ENCODE assay signal across 8 cellular contexts in genomic region chr21:36104306-36105300, GRCh38. TPM values are rescaled to one million over a fixed set of nuclear protein-coding genes. Genes with fewer than 3 reads are reported as not detected.
DNase-seq lines count a peak whose midpoint lies in the region; ATAC-seq, FAIRE-seq and TF ChIP-seq lines count a peak whose summit lies in the region.

No MANE protein-coding gene starts in this region.

- peak overlapping the region; percentile 14 for H3K4me3 Mint-ChIP-seq in Caco-2 (ENCODE audit: unreplicated experiment)

- FAIRE-seq in RCC 7860 (lab: Jason Lieb, UNC), result peak; percentile 73

- 21% methylated on average over 29 of the region's 29 CpGs for WGBS in right cardiac atrium
- WGBS in sigmoid colon, 2 donors, result 33 to 42% methylated on average over 29 of the region's 29 CpGs

- H3K4me1 ChIP-seq in Caco-2 (peaks cover 15% of the 10 kb centered on the region), right cardiac atrium (ENCODE audit: control insufficient read depth, insufficient read depth, low read length) (no peaks in the 10 kb centered on the region), sigmoid colon (peaks cover 0 to 8% (median 6%) of the 10 kb centered on the region in 4 donors)

- H3K27ac ChIP-seq in right cardiac atrium (ENCODE audit: low read length) (no peak overlapping the region), sigmoid colon (no peak overlapping the region)

- H3K9me3 ChIP-seq in Caco-2, result no peaks in the 10 kb centered on the region
- H3K9me3 ChIP-seq in right cardiac atrium (ENCODE audit: control insufficient read depth, low read length), result no peaks in the 10 kb centered on the region
- no peaks in the 10 kb centered on the region for H3K9me3 ChIP-seq in sigmoid colon

- no peaks in the 10 kb centered on the region for H3K27me3 Mint-ChIP-seq in Caco-2 (ENCODE audit: insufficient read depth, unreplicated experiment)

- no peaks in the 10 kb centered on the region for H3K36me3 Mint-ChIP-seq in Caco-2 (ENCODE audit: insufficient read depth, unreplicated experiment)

- intact Hi-C loops in Caco-2 (cut with micrococcal nuclease; ENCODE audit: unreplicated experiment) (no loop called here), right cardiac atrium (cut with DNase I) (no loop called here), sigmoid colon (cut with DNase I) (no loop called here)

- ATAC-seq in right cardiac atrium (peak; percentile 40 to 41), HG02852 (IDR thresholded peaks at IDR 0.05; ENCODE audit: unreplicated experiment) (no peak), HG02884 (IDR thresholded peaks at IDR 0.05; ENCODE audit: unreplicated experiment) (no peak)

- DNase-seq in Caco-2 (peak in 1 of 2 experiments; percentile 41), RCC 7860 (ENCODE audit: low spot score) (peak; percentile 63), right cardiac atrium (peak; percentile 61 to 86 (median 84)), sigmoid colon (no peak), NCI-H2227 (lab: John Stamatoyannopoulos, UW; ENCODE audit: unreplicated experiment) (no peak)
- peak; percentile 51 for DNase-seq in activated naive CD8-positive, alpha-beta T cell treated with anti-CD3 and anti-CD28 coated beads, Interleukin-2, amount 50 U/mL, for 16 hours (ENCODE audit: low read depth, low spot score)

- CTCF ChIA-PET in Caco-2 (lab: Charles Lee), result interaction anchor here (0.6 kb wide), 2 partner anchors 78 to 1165 kb away, joined by 3 to 6 read pairs; no protein-coding TSS in a partner anchor

- TF ChIP-seq EP300 in sigmoid colon (IDR thresholded peaks at IDR 0.05), result no peak

- POLR2A ChIA-PET in Caco-2 (lab: Charles Lee), result no interaction called here

- no peak overlapping the region for H3K4me3 ChIP-seq in Caco-2 (ENCODE audit: low read depth, low read length)
- peak overlapping the region; percentile 27 for H3K4me3 ChIP-seq in right cardiac atrium (ENCODE audit: low read length)
- peak overlapping the region in 1 of 4 donors; percentile 4 for H3K4me3 ChIP-seq in sigmoid colon

- H3K27me3 ChIP-seq in Caco-2 (replicated peaks; ENCODE audit: control insufficient read depth, insufficient read depth, low read length) (no peaks in the 10 kb centered on the region), right cardiac atrium (ENCODE audit: control insufficient read depth, insufficient read depth) (no peaks in the 10 kb centered on the region), sigmoid colon (peaks cover 0 to 19% (median 3%) of the 10 kb centered on the region in 3 donors)

- H3K4me1 Mint-ChIP-seq in Caco-2 (ENCODE audit: low read depth, unreplicated experiment), result peaks cover 13% of the 10 kb centered on the region

- no peaks in the 10 kb centered on the region for H3K36me3 ChIP-seq in Caco-2 (ENCODE audit: control insufficient read depth, insufficient read depth, low read length)
- H3K36me3 ChIP-seq in sigmoid colon, result no peaks in the 10 kb centered on the region

- H3K9me3 Mint-ChIP-seq in Caco-2 (ENCODE audit: unreplicated experiment), result no peaks in the 10 kb centered on the region

- TF ChIP-seq CTCF in Caco-2 (IDR thresholded peaks at IDR 0.05; ENCODE audit: insufficient read depth in 1 of 2, low read depth in 1 of 2, low read length in 1 of 2, severe bottlenecking in 1 of 2, unreplicated experiment in 1 of 2) (peak; percentile 33 to 42), sigmoid colon (IDR thresholded peaks at IDR 0.05) (peak; percentile 8 to 57 (median 23))

- BruUV-seq in Caco-2 (replicated peaks; lab: Mats Ljungman, UMichigan), result no TSS peak

- no peak for TF ChIP-seq POLR2A in sigmoid colon (IDR thresholded peaks at IDR 0.05)

- peak overlapping the region; percentile 63 for H3K27ac Mint-ChIP-seq in Caco-2 (ENCODE audit: unreplicated experiment)

RNA-seq across cellular contexts. Expression of gene CBR3, which starts 30.3 kb away (rescaled TPM):
- total RNA-seq in Caco-2 (2022) (0.46 TPM in 1 of 2 replicates, not detected in the other), right cardiac atrium (1 to 10 TPM; 3.1 to 4.1 (median 3.5) TPM), sigmoid colon (10 to 100 TPM in 3 of 4 donors, 1 to 10 TPM in 1; 3.5 to 17.8 (median 15.5) TPM)
- polyA plus RNA-seq in right cardiac atrium (6.2 TPM), sigmoid colon (10 to 100 TPM in 1 of 3 donors, 1 to 10 TPM in 2; 2.3 to 10.2 (median 8.9) TPM)

RNA-seq across cellular contexts. Expression of gene CBR1, which starts 34.8 kb away (rescaled TPM):
- total RNA-seq in Caco-2 (2022) (41.1 and 45.0 TPM in 2 replicates), right cardiac atrium (10 to 100 TPM; 20.5 to 35.1 (median 29.3) TPM), sigmoid colon (100 to 1,000 TPM; 102 to 264 (median 159) TPM)
- polyA plus RNA-seq in right cardiac atrium (31.8 TPM), sigmoid colon (100 to 1,000 TPM; 110 to 214 (median 180) TPM)

RNA-seq across cellular contexts. Expression of gene SETD4, which starts 44.3 kb away (rescaled TPM):
- 24.3 and 28.8 TPM in 2 replicates for total RNA-seq in Caco-2 (2022)
- total RNA-seq in right cardiac atrium, result 10 to 100 TPM in 2 of 4 donors, 1 to 10 TPM in 2; 8.3 to 13.2 (median 9.3) TPM
- polyA plus RNA-seq in right cardiac atrium, result 6.2 TPM
- total RNA-seq in sigmoid colon, result 10 to 100 TPM; 14.3 to 19.9 (median 14.8) TPM
- 10 to 100 TPM in 1 of 3 donors, 1 to 10 TPM in 2; 4.8 to 11.0 (median 6.2) TPM for polyA plus RNA-seq in sigmoid colon

RNA-seq across cellular contexts. Expression of gene DOP1B, which starts 52.0 kb away (rescaled TPM):
- total RNA-seq in Caco-2 (2022) (15.9 and 16.7 TPM in 2 replicates), right cardiac atrium (1 to 10 TPM; 5.0 to 8.1 (median 7.1) TPM), sigmoid colon (10 to 100 TPM in 2 of 4 donors, 1 to 10 TPM in 2; 7.4 to 14.7 (median 9.8) TPM)
- polyA plus RNA-seq in right cardiac atrium (1.7 TPM), sigmoid colon (10 to 100 TPM; 12.5 to 20.7 (median 13.8) TPM)

Comparison
In these comparisons a context has a peak if more than half of its experiments do, and no peak if none do; other contexts are left out.
1. DNase-seq: peak in RCC 7860 (single experiment), activated naive CD8-positive, alpha-beta T cell treated with anti-CD3 and anti-CD28 coated beads, Interleukin-2, amount 50 U/mL, for 16 hours (single experiment) and right cardiac atrium (3 of 3); none in sigmoid colon (single experiment) and NCI-H2227 (single experiment).
2. ATAC-seq: peak in right cardiac atrium (2 of 2); none in HG02852 (single experiment) and HG02884 (single experiment).